10 cellular contexts compared by ENCODE assay signal in the genomic region with DNA sequence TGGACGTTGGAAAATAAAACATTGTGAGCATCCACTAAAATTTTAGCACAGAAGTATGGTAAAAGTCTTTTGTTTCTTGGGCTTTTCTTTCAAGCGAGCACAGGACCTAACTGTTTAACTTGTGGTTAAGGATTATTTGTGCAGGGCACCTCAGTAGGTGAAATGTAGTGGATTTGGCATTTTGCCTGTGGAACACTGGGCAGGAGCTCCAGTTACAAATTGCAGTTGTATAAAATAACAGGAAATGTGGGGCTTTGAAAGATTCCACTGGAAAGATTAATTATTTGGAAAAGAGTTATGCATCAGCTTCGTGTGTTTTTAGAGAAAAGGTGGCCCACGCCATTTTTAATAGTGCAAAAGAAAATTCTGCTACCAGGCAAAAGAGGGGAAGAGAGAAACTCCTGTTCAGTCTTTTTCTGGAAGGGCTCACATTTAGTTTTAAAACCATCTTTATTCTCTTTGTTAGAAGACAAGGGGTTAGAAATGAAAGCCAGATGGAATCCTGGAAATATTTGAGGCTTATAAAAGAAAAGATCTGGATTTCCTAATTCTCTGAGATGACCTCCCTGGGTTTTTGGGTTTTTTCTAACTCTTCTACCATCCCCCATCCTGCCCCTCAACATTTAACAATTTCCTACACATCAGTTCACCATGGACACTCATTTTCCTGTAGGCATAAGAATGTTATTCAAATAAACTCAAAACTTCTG.
A peak's percentile ranks its signal among the peaks of the same experiment; 100 is the strongest.
DNase-seq lines count a peak whose midpoint lies in the region; ATAC-seq, FAIRE-seq and TF ChIP-seq lines count a peak whose summit lies in the region.
"Had no signal": no experiment of that assay in that cellular context is flagged by ENCODE, and none has a peak within 500 bp of the region (broad histone marks: within the 10 kb centered on the region; RNA-seq: fewer than 3 reads in every experiment).

No MANE protein-coding gene starts in this region.

- H3K4me3 ChIP-seq in A549 = no peak overlapping the region
- H3K4me3 ChIP-seq in RWPE2 (ENCODE audit: severe bottlenecking) = no peak overlapping the region
- no peak overlapping the region for H3K4me3 ChIP-seq in hepatocyte

- TF ChIP-seq CTCF in A549 (IDR thresholded peaks at IDR 0.05) (no peak), RWPE2 (IDR thresholded peaks at IDR 0.05; ENCODE audit: poor library complexity, severe bottlenecking) (no peak), hepatocyte (IDR thresholded peaks at IDR 0.05; ENCODE audit: poor library complexity) (no peak)

- no peaks in the 10 kb centered on the region for H3K79me2 ChIP-seq in hepatocyte

- H3K9me2 ChIP-seq in hepatocyte (replicated peaks; ENCODE audit: insufficient read depth) = no peaks in the 10 kb centered on the region

- no peak for TF ChIP-seq POLR2A in A549 (IDR thresholded peaks at IDR 0.05; ENCODE audit: low read length)

- no peak for TF ChIP-seq RAD21 in A549 (conservative IDR thresholded peaks at IDR 0.05 in 1 of 2, IDR thresholded peaks at IDR 0.05 in 1 of 2)

- H3K27me3 ChIP-seq in RWPE2 (ENCODE audit: insufficient read depth, poor library complexity, severe bottlenecking) = no peaks in the 10 kb centered on the region
- H3K27me3 ChIP-seq in hepatocyte = no peaks in the 10 kb centered on the region

- CTCF ChIA-PET in A549 (lab: Yijun Ruan, JAX) = interaction anchor here (0.7 to 1.2 kb wide), 3 partner anchors 33 to 70 kb away, joined by 3 to 4 read pairs (median 3); no protein-coding TSS in a partner anchor

- H2AFZ ChIP-seq in hepatocyte = peak overlapping the region; percentile 27

- H3K4me1 ChIP-seq in A549 (peaks cover 28% of the 10 kb centered on the region), RWPE2 (ENCODE audit: insufficient read depth, poor library complexity, severe bottlenecking) (peaks cover 33% of the 10 kb centered on the region), hepatocyte (ENCODE audit: insufficient read depth) (peaks cover 9% of the 10 kb centered on the region)

- H3K4me2 ChIP-seq in A549 (peak overlapping the region; percentile 40), hepatocyte (peak overlapping the region; percentile 44)

- 18% methylated on average over 4 of the region's 4 CpGs for whole genome bisulfite sequencing in A549 (ENCODE audit: missing lambda C conversion rate)
- 48% methylated on average over 4 of the region's 4 CpGs for WGBS in hepatocyte (ENCODE audit: low lambda C conversion rate, missing lambda C conversion rate)

- no peak for DNase-seq in A549 (ENCODE audit: low read depth in 1 of 2, low spot score in 1 of 2)
- DNase-seq in HPDE6-E6E7 (ENCODE audit: extremely low spot score) = peak; percentile 33
- DNase-seq in RWPE2 (ENCODE audit: low spot score) = no peak
- DNase-seq in hepatocyte (ENCODE audit: low spot score) = no peak
- DNase-seq in stimulated activated CD4-positive, alpha-beta T cell treated with anti-CD3 and anti-CD28 coated beads, Interleukin-12 subunit alpha, Interleukin-12 subunit beta, amount 100 ng/mL, for 4 hours = no peak
- DNase-seq in CD1c-positive myeloid dendritic cell (ENCODE audit: extremely low spot score) = no peak
- DNase-seq in stimulated activated CD4-positive, alpha-beta T cell treated with anti-CD3 and anti-CD28 coated beads, Interleukin-1b, Interleukin-23, amount 100 ng/mL, for 48 hours = no peak
- DNase-seq: caudate nucleus had no signal

- no peak for TF ChIP-seq EP300 in A549 (IDR thresholded peaks at IDR 0.05)

- no peaks in the 10 kb centered on the region for H4K20me1 ChIP-seq in hepatocyte (ENCODE audit: insufficient read depth, poor library complexity, severe bottlenecking)

- POLR2A ChIA-PET in A549 (lab: Yijun Ruan, JAX) = interaction anchor here (1.1 kb wide), 1 partner anchor 47 kb away, joined by 3 read pairs; no protein-coding TSS in a partner anchor

- H3K9me3 ChIP-seq in A549 (no peaks in the 10 kb centered on the region), RWPE2 (ENCODE audit: severe bottlenecking) (peaks cover 3% of the 10 kb centered on the region), hepatocyte (ENCODE audit: low read depth) (no peaks in the 10 kb centered on the region)

- peak overlapping the region in 1 of 2 experiments; percentile 33; a peak in 1 of 6 replicates for H3K27ac ChIP-seq in A549
- H3K27ac ChIP-seq in RWPE2 (ENCODE audit: poor library complexity, severe bottlenecking) = peak overlapping the region; percentile 71
- H3K27ac ChIP-seq in hepatocyte = peak overlapping the region; percentile 58

- no peak for FAIRE-seq in A549 (lab: Jason Lieb, UNC)
- FAIRE-seq: islet of Langerhans had no signal

- ATAC-seq in A549 = peak in 1 of 2 experiments; percentile 39; a peak in 1 of 6 replicates
- peak; percentile 89 for ATAC-seq in RWPE2 (ENCODE audit: low read depth)
- no peak for ATAC-seq in GM18511 (IDR thresholded peaks at IDR 0.05; ENCODE audit: unreplicated experiment)

- H3K36me3 ChIP-seq in RWPE2 (ENCODE audit: low read depth) (no peaks in the 10 kb centered on the region), hepatocyte (replicated peaks; ENCODE audit: insufficient read depth, low read depth) (no peaks in the 10 kb centered on the region)

TF ChIP-seq in A549, 52 proteins besides CTCF, POLR2A, EP300 and RAD21:
- TF ChIP-seq, protein P1, sequence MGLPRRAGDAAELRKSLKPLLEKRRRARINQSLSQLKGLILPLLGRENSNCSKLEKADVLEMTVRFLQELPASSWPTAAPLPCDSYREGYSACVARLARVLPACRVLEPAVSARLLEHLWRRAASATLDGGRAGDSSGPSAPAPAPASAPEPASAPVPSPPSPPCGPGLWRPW (IDR thresholded peaks at IDR 0.05) = no peak
- TF ChIP-seq RNF2 (IDR thresholded peaks at IDR 0.05; ENCODE audit: borderline replicate concordance, low read depth) (no peak), CBX8 (IDR thresholded peaks at IDR 0.05) (no peak), EHF (CRISPR knock-in tag; IDR thresholded peaks at IDR 0.05) (no peak), SREBF2 (IDR thresholded peaks at IDR 0.05) (no peak), GATA3 (IDR thresholded peaks at IDR 0.05; ENCODE audit: borderline replicate concordance) (no peak), HMGXB4 (CRISPR knock-in tag; IDR thresholded peaks at IDR 0.05; ENCODE audit: borderline replicate concordance) (no peak)
